Comparison of ENCODE assay signal across 18 cellular contexts in genomic region chr15:63494406-63494805, GRCh38. TPM values are rescaled to one million over a fixed set of nuclear protein-coding genes. Genes with fewer than 3 reads are reported as not detected.
A peak's percentile ranks its signal among the peaks of the same experiment; 100 is the strongest.
DNase-seq lines count a peak whose midpoint lies in the region; ATAC-seq, FAIRE-seq and TF ChIP-seq lines count a peak whose summit lies in the region.
"Had no signal": no experiment of that assay in that cellular context is flagged by ENCODE, and none has a peak within 500 bp of the region (broad histone marks: within the 10 kb centered on the region; RNA-seq: fewer than 3 reads in every experiment).

No MANE protein-coding gene starts in this region.

- H3K27me3 Mint-ChIP-seq in GM23338 (ENCODE audit: insufficient read depth, low read depth, poor library complexity) = peaks cover 17% of the 10 kb centered on the region
- no peaks in the 10 kb centered on the region for H3K27me3 Mint-ChIP-seq in activated T-helper 1 cell treated with anti-CD3 and anti-CD28 coated beads, Interleukin-12 subunit alpha, Interleukin-12 subunit beta, Interleukin-2, Interleukin-4 antibody, amounts not matched to agents 30 ng/mL and 10 ng/mL and 1 ng/mL, durations not matched to agents 14 hours and 24 hours and 36 hours (ENCODE audit: insufficient read depth)
- H3K27me3 Mint-ChIP-seq in stimulated activated memory B cell treated with anti-CD40 and anti-IgM and Interleukin-4, amounts not matched to agents 10 μg/mL and 1 μg/mL and 100 μg/mL, for 72 hours = no peaks in the 10 kb centered on the region

- peaks cover 78% of the 10 kb centered on the region for H3K27me3 ChIP-seq in GM23338 (ENCODE audit: insufficient read depth)
- H3K27me3 ChIP-seq: left lung, upper lobe of left lung had no signal

- no peak overlapping the region for H2AFZ ChIP-seq in GM23338

- H3F3A ChIP-seq in GM23338 (replicated peaks; ENCODE audit: low read depth) = peaks cover 7% of the 10 kb centered on the region

- no peaks in the 10 kb centered on the region for H3K36me3 ChIP-seq in GM23338 (ENCODE audit: insufficient read depth)
- H3K36me3 ChIP-seq: HAP-1, left lung, upper lobe of left lung had no signal

- H3K79me2 ChIP-seq in GM23338 (replicated peaks; ENCODE audit: insufficient read depth) = no peaks in the 10 kb centered on the region

- no peaks in the 10 kb centered on the region for H3K9me3 Mint-ChIP-seq in GM23338
- H3K9me3 Mint-ChIP-seq in activated T-helper 1 cell treated with anti-CD3 and anti-CD28 coated beads, Interleukin-12 subunit alpha, Interleukin-12 subunit beta, Interleukin-2, Interleukin-4 antibody, amounts not matched to agents 30 ng/mL and 10 ng/mL and 1 ng/mL, durations not matched to agents 14 hours and 24 hours and 36 hours = no peaks in the 10 kb centered on the region
- no peaks in the 10 kb centered on the region for H3K9me3 Mint-ChIP-seq in stimulated activated memory B cell treated with anti-CD40 and anti-IgM and Interleukin-4, amounts not matched to agents 10 μg/mL and 1 μg/mL and 100 μg/mL, for 72 hours

- H3K4me1 Mint-ChIP-seq in GM23338 = peaks cover 40% of the 10 kb centered on the region
- peaks cover 13% of the 10 kb centered on the region for H3K4me1 Mint-ChIP-seq in activated T-helper 1 cell treated with anti-CD3 and anti-CD28 coated beads, Interleukin-12 subunit alpha, Interleukin-12 subunit beta, Interleukin-2, Interleukin-4 antibody, amounts not matched to agents 30 ng/mL and 10 ng/mL and 1 ng/mL, durations not matched to agents 14 hours and 24 hours and 36 hours (ENCODE audit: low read depth)
- H3K4me1 Mint-ChIP-seq in stimulated activated memory B cell treated with anti-CD40 and anti-IgM and Interleukin-4, amounts not matched to agents 10 μg/mL and 1 μg/mL and 100 μg/mL, for 72 hours = peaks cover 31% of the 10 kb centered on the region

- TF ChIP-seq POLR2A in GM12891 (IDR thresholded peaks at IDR 0.05; ENCODE audit: low read depth, low read length) = no peak

- H3K4me1 ChIP-seq in GM23338 (ENCODE audit: insufficient read depth) = peaks cover 37% of the 10 kb centered on the region

- H3K4me2 ChIP-seq in GM23338 = peak overlapping the region; percentile 26; the same call in 1 of the 2 replicates

- FAIRE-seq in GM12891 (lab: Jason Lieb, UNC) = no peak
- FAIRE-seq: TTC549 had no signal

- DNase-seq in activated naive CD4-positive, alpha-beta T cell treated with Interleukin-2 at 50 U/mL for 16 hours = peak; percentile 42
- DNase-seq in activated naive CD4-positive, alpha-beta T cell (lab: John Stamatoyannopoulos, UW) = no peak
- DNase-seq in GM23338 (ENCODE audit: low spot score) (no peak), KG1 (lab: John Stamatoyannopoulos, UW) (no peak), NOMO-1 (lab: John Stamatoyannopoulos, UW; ENCODE audit: unreplicated experiment in 2 of 2) (no peak), GM12891 (ENCODE audit: insufficient read length, low spot score) (no peak)
- no peak for DNase-seq in activated T-helper 1 cell treated with anti-CD3 and anti-CD28 coated beads, Interleukin-12 subunit alpha, Interleukin-12 subunit beta, Interleukin-2, Interleukin-4 antibody, amounts not matched to agents 30 ng/mL and 10 ng/mL and 1 ng/mL, durations not matched to agents 14 hours and 24 hours and 36 hours (ENCODE audit: low spot score)
- DNase-seq: amniotic stem cell; effector CD4-positive, alpha-beta T cell; left lung; NCI-H146; NCI-H226; nucleus accumbens; upper lobe of left lung had no signal

- H3K9me2 ChIP-seq in GM23338 (ENCODE audit: insufficient read depth) = no peaks in the 10 kb centered on the region

- no peak for ATAC-seq in GM23338
- ATAC-seq in stimulated activated memory B cell treated with anti-CD40 and anti-IgM and Interleukin-4, amounts not matched to agents 10 μg/mL and 1 μg/mL and 100 μg/mL, for 72 hours = no peak
- ATAC-seq: left lung had no signal

- no peaks in the 10 kb centered on the region for H3K36me3 Mint-ChIP-seq in GM23338 (ENCODE audit: low read depth)
- no peaks in the 10 kb centered on the region for H3K36me3 Mint-ChIP-seq in activated T-helper 1 cell treated with anti-CD3 and anti-CD28 coated beads, Interleukin-12 subunit alpha, Interleukin-12 subunit beta, Interleukin-2, Interleukin-4 antibody, amounts not matched to agents 30 ng/mL and 10 ng/mL and 1 ng/mL, durations not matched to agents 14 hours and 24 hours and 36 hours (ENCODE audit: low read depth)
- H3K36me3 Mint-ChIP-seq in stimulated activated memory B cell treated with anti-CD40 and anti-IgM and Interleukin-4, amounts not matched to agents 10 μg/mL and 1 μg/mL and 100 μg/mL, for 72 hours = no peaks in the 10 kb centered on the region

- no peak overlapping the region for H3K4me3 ChIP-seq in GM23338
- H3K4me3 ChIP-seq: HAP-1, upper lobe of left lung had no signal

- peaks cover 3% of the 10 kb centered on the region; the same call in 1 of the 2 replicates for H4K20me1 ChIP-seq in GM23338 (replicated peaks; ENCODE audit: insufficient read depth)

- no peak overlapping the region for H3K27ac ChIP-seq in GM23338 (ENCODE audit: low read depth)
- H3K27ac ChIP-seq: RWPE1 had no signal

- H3K27ac Mint-ChIP-seq in GM23338 = no peak overlapping the region
- H3K27ac Mint-ChIP-seq in activated T-helper 1 cell treated with anti-CD3 and anti-CD28 coated beads, Interleukin-12 subunit alpha, Interleukin-12 subunit beta, Interleukin-2, Interleukin-4 antibody, amounts not matched to agents 30 ng/mL and 10 ng/mL and 1 ng/mL, durations not matched to agents 14 hours and 24 hours and 36 hours = peak overlapping the region; percentile 26
- H3K27ac Mint-ChIP-seq in stimulated activated memory B cell treated with anti-CD40 and anti-IgM and Interleukin-4, amounts not matched to agents 10 μg/mL and 1 μg/mL and 100 μg/mL, for 72 hours = peak overlapping the region; percentile 69

- no peak for TF ChIP-seq CTCF in GM23338 (conservative IDR thresholded peaks at IDR 0.05; ENCODE audit: low read depth in 2 of 2)

- H3K4me3 Mint-ChIP-seq in GM23338 = no peak overlapping the region
- no peak overlapping the region for H3K4me3 Mint-ChIP-seq in activated T-helper 1 cell treated with anti-CD3 and anti-CD28 coated beads, Interleukin-12 subunit alpha, Interleukin-12 subunit beta, Interleukin-2, Interleukin-4 antibody, amounts not matched to agents 30 ng/mL and 10 ng/mL and 1 ng/mL, durations not matched to agents 14 hours and 24 hours and 36 hours
- H3K4me3 Mint-ChIP-seq in stimulated activated memory B cell treated with anti-CD40 and anti-IgM and Interleukin-4, amounts not matched to agents 10 μg/mL and 1 μg/mL and 100 μg/mL, for 72 hours = no peak overlapping the region

- intact Hi-C loops in activated T-helper 1 cell treated with anti-CD3 and anti-CD28 coated beads, Interleukin-12 subunit alpha, Interleukin-12 subunit beta, Interleukin-2, Interleukin-4 antibody, amounts not matched to agents 30 ng/mL and 10 ng/mL and 1 ng/mL, durations not matched to agents 14 hours and 24 hours and 36 hours (cut with micrococcal nuclease) = no loop called here

TF ChIP-seq in GM23338, 12 proteins besides CTCF, POLR2A, EP300 and RAD21:
- TF ChIP-seq ZNF114 (CRISPR knock-in tag; IDR thresholded peaks at IDR 0.05) = no peak

TF ChIP-seq in GM12891, 5 proteins besides CTCF, POLR2A, EP300 and RAD21:
- TF ChIP-seq SPI1 (IDR thresholded peaks at IDR 0.05; ENCODE audit: low read depth, low read length) (no peak), POLR2AphosphoS5 (IDR thresholded peaks at IDR 0.05; ENCODE audit: low read depth, low read length) (no peak), POU2F2 (IDR thresholded peaks at IDR 0.05; ENCODE audit: low read depth, low read length) (no peak), TAF1 (IDR thresholded peaks at IDR 0.05; ENCODE audit: low read depth, low read length) (no peak), PAX5 (IDR thresholded peaks at IDR 0.05; ENCODE audit: insufficient read depth, low read length, severe bottlenecking) (no peak)

RNA-seq across cellular contexts. Expression of gene USP3, which starts 10.0 kb away (rescaled TPM):
- total RNA-seq in GM23338 (2014; rRNA removed; shearing (Covaris generic)) = 9.7 and 22.5 TPM in 2 replicates
- polyA plus RNA-seq in GM23338 (2016; fragmentation: Nextera tagmentation; extraction: Ambion mirVana) = 7.6 and 9.9 TPM in 2 replicates
- 46.9 and 58.9 TPM in 2 replicates for total RNA-seq in activated T-helper 1 cell treated with anti-CD3 and anti-CD28 coated beads, Interleukin-12 subunit alpha, Interleukin-12 subunit beta, Interleukin-2, Interleukin-4 antibody, amounts not matched to agents 30 ng/mL and 10 ng/mL and 1 ng/mL, durations not matched to agents 14 hours and 24 hours and 36 hours
- polyA plus RNA-seq in GM12891 (2012; ENCODE audit: low read depth, missing spikeins) = 21.5 TPM
